In the genomic region with DNA sequence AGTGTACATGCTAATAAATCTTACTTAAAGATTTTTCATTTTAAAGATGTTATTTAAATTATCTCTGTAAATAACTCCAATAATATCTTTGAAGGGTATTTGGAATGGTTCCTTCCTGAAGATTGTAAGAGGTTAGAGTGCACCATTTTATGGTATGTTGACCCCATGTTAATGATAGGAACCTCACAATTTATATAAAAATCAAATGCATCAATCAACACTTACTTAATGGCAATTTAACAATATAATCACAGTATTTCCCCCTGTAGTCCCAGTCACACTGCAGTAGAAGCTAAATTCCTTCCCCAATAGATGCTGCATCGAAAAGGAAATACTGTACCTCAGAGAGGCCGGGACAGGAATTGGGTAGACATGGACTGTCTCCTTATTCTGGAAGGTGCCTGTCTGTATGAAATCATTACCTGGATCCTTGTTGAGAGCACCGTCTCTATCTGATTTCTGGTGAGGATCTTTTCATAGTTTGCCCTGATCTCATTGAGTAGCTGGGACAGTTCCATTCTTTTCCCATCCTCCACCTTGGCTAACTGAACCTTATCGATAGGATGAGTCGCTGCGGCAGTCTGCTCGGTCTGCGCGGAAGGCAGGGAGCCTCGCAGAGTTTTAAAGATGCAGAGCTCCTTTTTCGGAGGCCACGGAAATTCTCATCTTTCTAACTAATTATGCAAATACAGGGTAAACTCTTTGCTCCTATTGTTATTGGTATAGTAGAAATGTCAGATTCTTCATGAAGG, we compare ENCODE assay signal across 1 cellular context.
TF ChIP-seq lines count a peak whose summit lies in the region.

Gene KRT222, minus strand, starts transcription at position 596 of the 752 bp plus-strand sequence. Its CDS starts 78 bp downstream, at position 518.

TF ChIP-seq in WTC11, 78 proteins besides CTCF, POLR2A, EP300 and RAD21 (continued from another document):
- no peak for TF ChIP-seq ZNF532 (CRISPR knock-in tag; IDR thresholded peaks at IDR 0.05; ENCODE audit: borderline replicate concordance)
- no peak for TF ChIP-seq ZNF263 (CRISPR knock-in tag; IDR thresholded peaks at IDR 0.05; ENCODE audit: low read depth)
- TF ChIP-seq ESRRA (CRISPR knock-in tag; IDR thresholded peaks at IDR 0.05; ENCODE audit: borderline replicate concordance), result no peak
- TF ChIP-seq FOXP1 (CRISPR knock-in tag; IDR thresholded peaks at IDR 0.05; ENCODE audit: borderline replicate concordance), result no peak
- TF ChIP-seq ZNF281 (CRISPR knock-in tag; IDR thresholded peaks at IDR 0.05), result no peak
- TF ChIP-seq MAX (CRISPR knock-in tag; IDR thresholded peaks at IDR 0.05), result no peak
